In genomic region chr4:94413085-94413685, GRCh38 we compare ENCODE assay signal across 1 cellular context.
TF ChIP-seq lines count a peak whose summit lies in the region.

No MANE protein-coding gene starts in this region.

TF ChIP-seq in A549, 52 proteins besides CTCF, POLR2A, EP300 and RAD21 (continued from another document):
- TF ChIP-seq HES2 (IDR thresholded peaks at IDR 0.05) (no peak), E2F6 (IDR thresholded peaks at IDR 0.05; ENCODE audit: borderline replicate concordance, low read depth) (no peak), MAZ (IDR thresholded peaks at IDR 0.05; ENCODE audit: borderline replicate concordance, low read depth, low read length) (no peak), EHF (CRISPR knock-in tag; IDR thresholded peaks at IDR 0.05) (no peak), ATOH8 (CRISPR knock-in tag; IDR thresholded peaks at IDR 0.05; ENCODE audit: low read depth) (no peak), FOSB (CRISPR knock-in tag; IDR thresholded peaks at IDR 0.05) (no peak), ZC3H11A (IDR thresholded peaks at IDR 0.05) (no peak), HOXB5 (CRISPR knock-in tag; IDR thresholded peaks at IDR 0.05) (no peak), HOXB13 (CRISPR knock-in tag; IDR thresholded peaks at IDR 0.05; ENCODE audit: low read depth) (no peak), FOXS1 (CRISPR knock-in tag; IDR thresholded peaks at IDR 0.05) (no peak), ELK1 (IDR thresholded peaks at IDR 0.05; ENCODE audit: low read depth, low read length) (no peak)
